Comparison of ENCODE assay signal across 27 cellular contexts in the genomic region with DNA sequence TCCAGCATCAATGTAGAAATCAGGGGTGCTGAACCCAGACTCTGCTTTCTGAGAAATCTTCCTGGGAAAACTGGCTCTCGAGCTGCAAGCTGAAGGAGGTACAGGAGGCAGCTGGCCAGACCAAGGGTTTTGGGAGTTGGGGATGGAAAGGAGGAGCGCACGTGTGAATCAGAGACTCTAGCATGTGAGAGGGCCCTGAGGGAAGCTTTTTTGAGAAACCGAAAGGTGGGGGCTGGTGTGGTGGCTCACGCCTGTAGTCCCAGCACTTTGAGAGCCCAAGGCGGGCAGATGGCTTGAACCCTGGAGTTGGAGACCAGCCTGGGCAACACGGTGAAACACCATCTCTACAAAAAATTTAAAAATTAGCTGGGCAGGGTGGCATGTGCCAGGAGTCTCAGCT.
"Had no signal": no experiment of that assay in that cellular context is flagged by ENCODE, and none has a peak within 500 bp of the region (broad histone marks: within the 10 kb centered on the region; RNA-seq: fewer than 3 reads in every experiment).

No MANE protein-coding gene starts in this region.

- H3K4me1 Mint-ChIP-seq: immature natural killer cell; memory B cell; natural killer cell; stimulated activated memory B cell treated with anti-CD40 and anti-IgM and Interleukin-4, amounts not matched to agents 10 μg/mL and 1 μg/mL and 100 μg/mL, for 72 hours had no signal

- H3K27ac Mint-ChIP-seq: effector memory CD8-positive, alpha-beta T cell; immature natural killer cell; memory B cell; natural killer cell; stimulated activated memory B cell treated with anti-CD40 and anti-IgM and Interleukin-4, amounts not matched to agents 10 μg/mL and 1 μg/mL and 100 μg/mL, for 72 hours; type B pancreatic cell had no signal

- H3K9me3 Mint-ChIP-seq: effector memory CD8-positive, alpha-beta T cell; immature natural killer cell; memory B cell; natural killer cell; stimulated activated memory B cell treated with anti-CD40 and anti-IgM and Interleukin-4, amounts not matched to agents 10 μg/mL and 1 μg/mL and 100 μg/mL, for 72 hours; type B pancreatic cell had no signal

- ATAC-seq: effector memory CD8-positive, alpha-beta T cell; left ventricle myocardium superior; lower lobe of right lung; natural killer cell; psoas muscle; right cardiac atrium; stimulated activated memory B cell treated with anti-CD40 and anti-IgM and Interleukin-4, amounts not matched to agents 10 μg/mL and 1 μg/mL and 100 μg/mL, for 72 hours; stimulated activated naive CD8-positive, alpha-beta T cell treated with anti-CD3 and anti-CD28 coated beads, Interleukin-15, Interleukin-2, amounts not matched to agents 100 U/mL and 50 U/mL, for 24 hours had no signal

- H3K36me3 ChIP-seq: colonic mucosa, lower lobe of right lung, ovary, sigmoid colon, spleen, tibial artery had no signal

- H3K27me3 ChIP-seq: colonic mucosa, ovary, sigmoid colon, testis, tibial artery had no signal

- H3K36me3 Mint-ChIP-seq: immature natural killer cell; memory B cell; natural killer cell; stimulated activated memory B cell treated with anti-CD40 and anti-IgM and Interleukin-4, amounts not matched to agents 10 μg/mL and 1 μg/mL and 100 μg/mL, for 72 hours; type B pancreatic cell had no signal

- DNase-seq: colonic mucosa; dermis blood vessel endothelial cell; effector memory CD8-positive, alpha-beta T cell; hypothalamus; immature natural killer cell; islet precursor cell; kidney glomerular epithelial cell; left ventricle myocardium superior; lower lobe of right lung; natural killer cell; nucleus accumbens; ovary; posterior cingulate gyrus; psoas muscle; right cardiac atrium; sigmoid colon; spleen; stimulated activated CD4-positive, alpha-beta T cell treated with anti-CD3 and anti-CD28 coated beads, Interleukin-4, amount 100 ng/mL, for 4 hours; stimulated activated naive CD8-positive, alpha-beta T cell treated with anti-CD3 and anti-CD28 coated beads, Interleukin-15, Interleukin-2, amounts not matched to agents 100 U/mL and 50 U/mL, for 24 hours; substantia nigra; testis; tibial artery had no signal

- H3K4me1 ChIP-seq: colonic mucosa, lower lobe of right lung, psoas muscle, sigmoid colon, spleen, testis, tibial artery had no signal

- H3K4me3 ChIP-seq: colonic mucosa, lower lobe of right lung, ovary, psoas muscle, sigmoid colon, spleen, testis, tibial artery had no signal

- H3K27me3 Mint-ChIP-seq: type B pancreatic cell had no signal

- H3K27ac ChIP-seq: colonic mucosa, lower lobe of right lung, ovary, psoas muscle, sigmoid colon, spleen, testis, tibial artery had no signal

- H3K4me3 Mint-ChIP-seq: effector memory CD8-positive, alpha-beta T cell; immature natural killer cell; memory B cell; natural killer cell; stimulated activated memory B cell treated with anti-CD40 and anti-IgM and Interleukin-4, amounts not matched to agents 10 μg/mL and 1 μg/mL and 100 μg/mL, for 72 hours; type B pancreatic cell had no signal

- H3K9me3 ChIP-seq: colonic mucosa, lower lobe of right lung, ovary, psoas muscle, sigmoid colon, spleen, testis, tibial artery had no signal

- FAIRE-seq: endometrium, frontal cortex had no signal
